In the genomic region with DNA sequence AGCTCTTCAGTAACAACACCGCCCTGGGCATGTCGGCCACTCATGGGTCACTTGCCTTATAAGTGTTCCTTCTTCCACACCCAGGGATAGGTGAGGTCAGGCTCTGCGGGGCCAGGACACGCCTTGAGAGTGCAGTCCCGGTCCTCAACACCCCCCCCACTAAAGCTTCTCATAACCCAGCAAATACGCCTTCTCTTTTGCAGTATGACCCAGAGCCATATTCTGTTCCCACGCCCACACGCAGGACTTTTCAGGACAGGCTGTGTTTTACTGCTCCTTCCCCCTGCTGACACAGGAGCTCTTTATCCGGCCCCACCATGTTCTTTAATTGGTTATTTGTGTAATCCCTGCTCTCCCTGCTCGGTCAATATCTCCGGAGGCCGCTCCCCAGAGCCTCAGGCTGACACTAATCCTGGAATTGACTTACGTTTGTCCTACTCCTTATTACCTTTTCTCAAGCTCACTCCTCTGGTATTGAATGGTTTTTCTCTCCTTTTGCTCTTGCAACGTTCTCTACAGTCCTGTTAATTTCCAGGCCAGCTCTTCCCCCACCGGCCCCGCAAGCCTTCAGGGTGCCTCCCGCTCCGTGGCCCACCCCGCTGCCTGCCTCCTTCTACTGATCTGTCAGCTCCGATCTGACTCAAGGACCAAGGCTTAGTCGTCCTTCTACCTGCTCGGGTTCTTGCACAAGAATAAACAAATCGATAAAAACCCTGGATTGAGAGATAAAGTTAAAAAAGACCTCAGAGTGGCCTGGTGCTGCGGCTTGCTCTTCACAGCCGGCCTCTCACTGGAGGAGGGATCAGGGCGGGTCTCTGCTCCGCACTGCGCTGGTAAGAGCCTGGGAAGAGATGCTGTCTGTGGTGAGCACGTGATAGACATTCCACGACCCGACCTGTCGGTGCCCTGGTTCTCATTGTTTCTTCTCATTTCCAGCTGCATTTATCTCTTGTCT, we compare ENCODE assay signal across 15 cellular contexts.
DNase-seq lines count a peak whose midpoint lies in the region; ATAC-seq, FAIRE-seq and TF ChIP-seq lines count a peak whose summit lies in the region.
"Had no signal": no experiment of that assay in that cellular context is flagged by ENCODE, and none has a peak within 500 bp of the region (broad histone marks: within the 10 kb centered on the region; RNA-seq: fewer than 3 reads in every experiment).

No MANE protein-coding gene starts in this region.

- ATAC-seq in body of pancreas: peak; percentile 78
- peak; percentile 89 for ATAC-seq in HepG2
- no peak for ATAC-seq in activated T-cell treated with anti-CD3 and anti-CD28 coated beads, Interleukin-2, amount 50 U/mL, for 72 hours (replicated peaks in 1 of 2)
- no peak for ATAC-seq in PC-3
- no peak for ATAC-seq in GM19463 (IDR thresholded peaks at IDR 0.05; ENCODE audit: unreplicated experiment)

- H3K79me2 ChIP-seq in HepG2 (ENCODE audit: insufficient read depth, low read length): no peaks in the 10 kb centered on the region
- H3K79me2 ChIP-seq in PC-3 (ENCODE audit: low read length): no peaks in the 10 kb centered on the region

- intact Hi-C loops in body of pancreas (cut with DNase I) (no loop called here), HepG2 (cut with micrococcal nuclease; ENCODE audit: unreplicated experiment) (loop anchor here (10.0 kb wide), 1 partner anchor 318 kb away; no protein-coding TSS in a partner anchor), spleen (cut with DNase I; ENCODE audit: low total_unique reads) (no loop called here), PC-3 (cut with micrococcal nuclease) (loop anchor here (10.0 kb wide), 1 partner anchor 108 kb away; no protein-coding TSS in a partner anchor)

- no peaks in the 10 kb centered on the region for H3K9me3 ChIP-seq in body of pancreas
- no peaks in the 10 kb centered on the region for H3K9me3 ChIP-seq in HepG2 (ENCODE audit: low read length)
- H3K9me3 ChIP-seq in spleen: no peaks in the 10 kb centered on the region
- H3K9me3 ChIP-seq in PC-3 (ENCODE audit: low read length): no peaks in the 10 kb centered on the region
- H3K9me3 ChIP-seq: neutrophil, SK-N-SH, upper lobe of left lung had no signal

- no peak overlapping the region for H3K27ac Mint-ChIP-seq in activated T-cell treated with anti-CD3 and anti-CD28 coated beads, Interleukin-2, amount 50 U/mL, for 72 hours

- H3K4me1 ChIP-seq in body of pancreas (peaks cover 11% of the 10 kb centered on the region), HepG2 (ENCODE audit: insufficient read depth, low read length) (peaks cover 47% of the 10 kb centered on the region), spleen (no peaks in the 10 kb centered on the region), PC-3 (ENCODE audit: insufficient read depth, low read length) (peaks cover 13% of the 10 kb centered on the region)
- H3K4me1 ChIP-seq: upper lobe of left lung had no signal

- H3K9ac ChIP-seq in HepG2 (ENCODE audit: insufficient read depth, low read depth, low read length) (peak overlapping the region; percentile 7; the same call in 1 of the 2 replicates), PC-3 (ENCODE audit: low read length) (no peak overlapping the region)
- H3K9ac ChIP-seq: KMS-11, SK-N-SH had no signal

- H3K36me3 ChIP-seq in body of pancreas (replicated peaks in 1 of 2; ENCODE audit: insufficient read depth in 1 of 2, low read depth in 2 of 2): no peaks in the 10 kb centered on the region
- H3K36me3 ChIP-seq in HepG2 (replicated peaks in 1 of 2; ENCODE audit: control insufficient read depth in 1 of 2, insufficient read depth in 2 of 2, low read length in 2 of 2): no peaks in the 10 kb centered on the region
- H3K36me3 ChIP-seq in spleen: peaks cover 0 to 39% (median 10%) of the 10 kb centered on the region in 6 donors
- H3K36me3 ChIP-seq in PC-3 (ENCODE audit: low read depth, low read length): no peaks in the 10 kb centered on the region

- peak; percentile 49 for DNase-seq in activated effector memory CD4-positive, alpha-beta T cell treated with anti-CD3 and anti-CD28 coated beads, Interleukin-2, amount 50 U/mL, for 16 hours
- no peak for DNase-seq in activated effector memory CD4-positive, alpha-beta T cell treated with Interleukin-2 at 50 U/mL for 16 hours
- peak in 3 of 4 donors; percentile 21 to 31 (median 27) for DNase-seq in body of pancreas
- peak; percentile 52 for DNase-seq in HepG2 (ENCODE audit: low spot score)
- peak; percentile 47 for DNase-seq in spleen
- DNase-seq in activated T-cell treated with anti-CD3 and anti-CD28 coated beads, Interleukin-2, amount 50 U/mL, for 72 hours: no peak
- DNase-seq in PC-3: no peak
- DNase-seq: activated T-cell treated with anti-CD3 and anti-CD28 coated beads, Interleukin-2, amount 50 U/mL, for 1 hour; NCI-H187 treated with DMSO at 0.1 percent for 48 hours; SK-N-SH; stimulated activated CD8-positive, alpha-beta memory T cell treated with anti-CD3 and anti-CD28 coated beads, Interleukin-4, amount 100 ng/mL, for 48 hours; upper lobe of left lung had no signal

- no peaks in the 10 kb centered on the region for H3K27me3 Mint-ChIP-seq in activated T-cell treated with anti-CD3 and anti-CD28 coated beads, Interleukin-2, amount 50 U/mL, for 72 hours (ENCODE audit: low read depth)

- H4K20me1 ChIP-seq in HepG2 (ENCODE audit: insufficient read depth, low read length) (no peaks in the 10 kb centered on the region), PC-3 (ENCODE audit: low read length) (no peaks in the 10 kb centered on the region)

- WGBS in body of pancreas, 2 donors: 32 to 37% methylated on average over 32 of the region's 32 CpGs
- 22% methylated on average over 32 of the region's 32 CpGs for WGBS in HepG2 (ENCODE audit: low lambda C conversion rate)
- 88 to 92% (median 91%) methylated on average over 32 of the region's 32 CpGs for WGBS in spleen, 5 donors

- no peak for TF ChIP-seq EP300 in HepG2 (IDR thresholded peaks at IDR 0.05; ENCODE audit: low read depth in 2 of 2, low read length in 2 of 2)
- no peak for TF ChIP-seq EP300 in HepG2 (CRISPR knock-in tag; IDR thresholded peaks at IDR 0.05; ENCODE audit: borderline replicate concordance)

- H3K9me2 ChIP-seq in PC-3 (replicated peaks; ENCODE audit: low read length): no peaks in the 10 kb centered on the region
- H3K9me2 ChIP-seq: SK-N-SH had no signal

- H3F3A ChIP-seq in PC-3 (ENCODE audit: low read length, unreplicated experiment): no peaks in the 10 kb centered on the region

- no peaks in the 10 kb centered on the region for H3K36me3 Mint-ChIP-seq in activated T-cell treated with anti-CD3 and anti-CD28 coated beads, Interleukin-2, amount 50 U/mL, for 72 hours (ENCODE audit: insufficient read depth in 2 of 2)

- no peaks in the 10 kb centered on the region for H3K4me1 Mint-ChIP-seq in activated T-cell treated with anti-CD3 and anti-CD28 coated beads, Interleukin-2, amount 50 U/mL, for 72 hours (ENCODE audit: low read depth)

- in situ Hi-C loops in HepG2 (cut with HindIII; ENCODE audit: extremely low pct_ligation_motif_present, low pct_unique_long_range_greater_than_20kb): no loop called here

- POLR2A ChIA-PET in HepG2 (lab: Yijun Ruan, JAX) (no interaction called here), PC-3 (lab: Charles Lee; ENCODE audit: unreplicated experiment) (no interaction called here)

- no peak overlapping the region for H3K4me3 Mint-ChIP-seq in activated T-cell treated with anti-CD3 and anti-CD28 coated beads, Interleukin-2, amount 50 U/mL, for 72 hours

- H2AFZ ChIP-seq in HepG2 (ENCODE audit: low read length) (peak overlapping the region; percentile 31), PC-3 (ENCODE audit: low read length) (no peak overlapping the region)

- TF ChIP-seq RAD21 in HepG2 (CRISPR knock-in tag; IDR thresholded peaks at IDR 0.05): no peak

- H3K27me3 ChIP-seq in body of pancreas: no peaks in the 10 kb centered on the region
- H3K27me3 ChIP-seq in HepG2 (ENCODE audit: control insufficient read depth in 1 of 2, insufficient read depth in 2 of 2, low read length in 2 of 2): no peaks in the 10 kb centered on the region
- no peaks in the 10 kb centered on the region for H3K27me3 ChIP-seq in spleen (replicated peaks in 1 of 7)
- H3K27me3 ChIP-seq in PC-3 (ENCODE audit: low read length): no peaks in the 10 kb centered on the region
- H3K27me3 ChIP-seq: neutrophil, upper lobe of left lung had no signal

- H3K4me2 ChIP-seq in HepG2 (ENCODE audit: low read depth, low read length) (peak overlapping the region; percentile 69), PC-3 (ENCODE audit: low read length) (no peak overlapping the region)
- H3K4me2 ChIP-seq: KMS-11, SK-N-SH had no signal

- FAIRE-seq in HepG2 (lab: Jason Lieb, UNC): peak; percentile 86

- peak overlapping the region in 1 of 4 donors; percentile 4 for H3K27ac ChIP-seq in body of pancreas
- H3K27ac ChIP-seq in HepG2 (ENCODE audit: extremely low read length, insufficient read depth, low read length): no peak overlapping the region
- H3K27ac ChIP-seq in spleen: no peak overlapping the region
- no peak overlapping the region for H3K27ac ChIP-seq in PC-3 (ENCODE audit: low read length)
- H3K27ac ChIP-seq: KMS-11, neutrophil, upper lobe of left lung had no signal

- CTCF ChIA-PET in HepG2 (lab: Yijun Ruan, JAX; ENCODE audit: low intra/inter-chr PET ratio, low total read pairs): no interaction called here
- CTCF ChIA-PET in PC-3 (lab: Charles Lee): no interaction called here

- no peak overlapping the region for H3K4me3 ChIP-seq in body of pancreas
- peak overlapping the region; percentile 31 to 55 (median 32) for H3K4me3 ChIP-seq in HepG2 (replicated peaks in 1 of 3; ENCODE audit: insufficient read depth in 1 of 3, low read depth in 2 of 3, low read length in 3 of 3)
- no peak overlapping the region for H3K4me3 ChIP-seq in spleen
- no peak overlapping the region for H3K4me3 ChIP-seq in PC-3 (ENCODE audit: low read length)
- H3K4me3 ChIP-seq: upper lobe of left lung had no signal

- TF ChIP-seq POLR2A in body of pancreas (IDR thresholded peaks at IDR 0.05): no peak
- no peak for TF ChIP-seq POLR2A in HepG2 (IDR thresholded peaks at IDR 0.05; ENCODE audit: insufficient read depth in 1 of 2, low read depth in 2 of 2, low read length in 2 of 2)
- no peak for TF ChIP-seq POLR2A in spleen (IDR thresholded peaks at IDR 0.05)

- no TSS peak for BruUV-seq in HepG2 (replicated peaks; lab: Mats Ljungman, UMichigan)
- no TSS peak for BruUV-seq in PC-3 (replicated peaks; lab: Mats Ljungman, UMichigan)

- TF ChIP-seq CTCF in body of pancreas (IDR thresholded peaks at IDR 0.05) (no peak), HepG2 (CRISPR knock-in tag; IDR thresholded peaks at IDR 0.05) (no peak), spleen (IDR thresholded peaks at IDR 0.05 in 8 of 11, conservative IDR thresholded peaks at IDR 0.05 in 3 of 11) (no peak), PC-3 (conservative IDR thresholded peaks at IDR 0.05; ENCODE audit: low read depth, low read length) (no peak)

- H3K9me3 Mint-ChIP-seq in activated T-cell treated with anti-CD3 and anti-CD28 coated beads, Interleukin-2, amount 50 U/mL, for 72 hours: no peaks in the 10 kb centered on the region

Comparison
In these comparisons a context has a peak if more than half of its experiments do, and no peak if none do; other contexts are left out.
1. DNase-seq: peak in activated effector memory CD4-positive, alpha-beta T cell treated with anti-CD3 and anti-CD28 coated beads, Interleukin-2, amount 50 U/mL, for 16 hours (single experiment), body of pancreas (3 of 4), HepG2 (single experiment) and spleen (single experiment); none in activated effector memory CD4-positive, alpha-beta T cell treated with Interleukin-2 at 50 U/mL for 16 hours (single experiment), activated T-cell treated with anti-CD3 and anti-CD28 coated beads, Interleukin-2, amount 50 U/mL, for 72 hours (0 of 2) and PC-3 (single experiment).
2. ATAC-seq: peak in body of pancreas (single experiment) and HepG2 (single experiment); none in activated T-cell treated with anti-CD3 and anti-CD28 coated beads, Interleukin-2, amount 50 U/mL, for 72 hours (0 of 2), PC-3 (single experiment) and GM19463 (single experiment).
3. H3K4me3 ChIP-seq: peak in HepG2 (3 of 3); none in body of pancreas (0 of 2), spleen (0 of 8) and PC-3 (single experiment).
4. intact Hi-C loops: an anchor here in HepG2 (10.0 kb wide) and PC-3 (10.0 kb wide); none called in body of pancreas and spleen.